Comparison of ENCODE assay signal across 8 cellular contexts in genomic region chrX:18885317-18886004, GRCh38.
A peak's percentile ranks its signal among the peaks of the same experiment; 100 is the strongest.
DNase-seq lines count a peak whose midpoint lies in the region; ATAC-seq and TF ChIP-seq lines count a peak whose summit lies in the region.

No MANE protein-coding gene starts in this region.

- H2BK5ac ChIP-seq in H9 (ENCODE audit: insufficient read length, low read length): no peak overlapping the region

- H3K36me3 Mint-ChIP-seq in H9 (ENCODE audit: insufficient read depth in 1 of 3, low read depth in 3 of 3) (peaks cover 2 to 6% (median 4%) of the 10 kb centered on the region in 3 experiments; a peak in 5 of 7 replicates), T-helper 17 cell (ENCODE audit: low read depth) (no peaks in the 10 kb centered on the region)

- peak; percentile 21 for ATAC-seq in T-helper 17 cell
- peak; percentile 38 for ATAC-seq in stimulated activated naive CD8-positive, alpha-beta T cell treated with anti-CD3 and anti-CD28 coated beads, Interleukin-15, Interleukin-2, amounts not matched to agents 100 U/mL and 50 U/mL, for 24 hours

- H3K4me3 ChIP-seq in DOHH2 (ENCODE audit: low read length): peak overlapping the region; percentile 72
- H3K4me3 ChIP-seq in right atrium auricular region: peak overlapping the region; percentile 15 to 37

- no peak overlapping the region for H4K91ac ChIP-seq in H9 (ENCODE audit: insufficient read length, low read depth, low read length)

- H2BK20ac ChIP-seq in H9 (ENCODE audit: low read depth, low read length, poor library complexity, severe bottlenecking): no peak overlapping the region

- no peak overlapping the region for H3K9ac ChIP-seq in H9 (ENCODE audit: extremely low read depth, insufficient read length, low read length)

- H3K4me1 Mint-ChIP-seq in H9 (peaks cover 22 to 25% of the 10 kb centered on the region in 2 experiments), T-helper 17 cell (peaks cover 20% of the 10 kb centered on the region)

- no CpG with 5 or more reads among the region's 8 CpGs for WGBS in H9 (ENCODE audit: extremely low coverage, insufficient read length, low lambda C conversion rate)

- no peak overlapping the region for H3K27ac ChIP-seq in DOHH2 (ENCODE audit: low read depth, low read length)
- H3K27ac ChIP-seq in H9 (ENCODE audit: insufficient read length, low read depth, low read length): no peak overlapping the region
- peak overlapping the region; percentile 80 to 94 for H3K27ac ChIP-seq in right atrium auricular region

- H3K27ac Mint-ChIP-seq in H9 (no peak overlapping the region), T-helper 17 cell (peak overlapping the region; percentile 94)

- H3K4me2 ChIP-seq in DOHH2 (ENCODE audit: low read length) (peak overlapping the region; percentile 78), H9 (ENCODE audit: insufficient read depth, insufficient read length, low read length) (peak overlapping the region; percentile 52)

- DNase-seq in H9 (no peak), T-helper 17 cell (no peak), right atrium auricular region (ENCODE audit: low spot score) (no peak), amniotic stem cell (lab: John Stamatoyannopoulos, UW) (no peak), cerebellar nuclear complex (lab: John Stamatoyannopoulos, UW) (no peak)
- peak; percentile 7 for DNase-seq in stimulated activated naive CD8-positive, alpha-beta T cell treated with anti-CD3 and anti-CD28 coated beads, Interleukin-15, Interleukin-2, amounts not matched to agents 100 U/mL and 50 U/mL, for 24 hours
- no peak for DNase-seq in NK-92 treated with Interleukin-12 subunit alpha and Interleukin-12 subunit beta, amount 100 ng/mL, for 24 hours (lab: John Stamatoyannopoulos, UW)

- H3K56ac ChIP-seq in H9 (ENCODE audit: insufficient read length, low read depth, low read length): no peak overlapping the region

- no peaks in the 10 kb centered on the region for H3K79me1 ChIP-seq in H9 (ENCODE audit: insufficient read depth, low read depth, low read length, poor library complexity, severe bottlenecking)

- no peak overlapping the region for H3K18ac ChIP-seq in H9 (ENCODE audit: insufficient read length, low read depth, low read length)

- no peak for TF ChIP-seq CTCF in DOHH2 (IDR thresholded peaks at IDR 0.05; ENCODE audit: low read depth, low read length, poor library complexity, severe bottlenecking)
- no peak for TF ChIP-seq CTCF in H9 (conservative IDR thresholded peaks at IDR 0.05)
- TF ChIP-seq CTCF in right atrium auricular region (IDR thresholded peaks at IDR 0.05): no peak

- no peaks in the 10 kb centered on the region for H3K9me2 ChIP-seq in DOHH2 (replicated peaks; ENCODE audit: control insufficient read depth, low read length)

- no peak overlapping the region for H4K5ac ChIP-seq in H9 (ENCODE audit: insufficient read length, low read depth, low read length)

- H3K14ac ChIP-seq in H9 (ENCODE audit: insufficient read depth, low read length): no peak overlapping the region; the same call in 1 of the 2 replicates

- peaks cover 69 to 77% of the 10 kb centered on the region in 2 experiments for H3K9me3 Mint-ChIP-seq in H9

- H3F3A ChIP-seq in DOHH2 (ENCODE audit: control insufficient read depth, insufficient read depth): no peaks in the 10 kb centered on the region

- H3K23ac ChIP-seq in H9 (ENCODE audit: insufficient read length, low read depth, low read length): no peak overlapping the region

- H3K4me3 Mint-ChIP-seq in H9 (peak overlapping the region; percentile 16 to 66; a peak in 3 of 5 replicates), T-helper 17 cell (peak overlapping the region; percentile 94)

- no peaks in the 10 kb centered on the region for H4K20me1 ChIP-seq in DOHH2 (ENCODE audit: control insufficient read depth, insufficient read depth, low read depth, low read length)
- no peaks in the 10 kb centered on the region for H4K20me1 ChIP-seq in H9 (ENCODE audit: control insufficient read depth, insufficient read depth, insufficient read length)

- peaks cover 24% of the 10 kb centered on the region for H3K27me3 Mint-ChIP-seq in H9 (ENCODE audit: low read depth)
- H3K27me3 Mint-ChIP-seq in T-helper 17 cell: no peaks in the 10 kb centered on the region

- H3K27me3 ChIP-seq in DOHH2 (ENCODE audit: control insufficient read depth, low read length) (no peaks in the 10 kb centered on the region), H9 (ENCODE audit: insufficient read depth, low read length) (no peaks in the 10 kb centered on the region), right atrium auricular region (no peaks in the 10 kb centered on the region)

- peaks cover 5% of the 10 kb centered on the region for H3K23me2 ChIP-seq in H9 (ENCODE audit: insufficient read length, low read depth, low read length, poor library complexity, severe bottlenecking)

- H3K79me2 ChIP-seq in DOHH2 (ENCODE audit: control insufficient read depth, low read length): no peaks in the 10 kb centered on the region
- no peaks in the 10 kb centered on the region for H3K79me2 ChIP-seq in H9 (ENCODE audit: insufficient read depth, low read length)

- H3T11ph ChIP-seq in H9 (ENCODE audit: low read length): no peak overlapping the region

- H2BK120ac ChIP-seq in H9 (ENCODE audit: low read depth, low read length, poor library complexity, severe bottlenecking): no peak overlapping the region

- peaks cover 23% of the 10 kb centered on the region for H3K4me1 ChIP-seq in DOHH2 (ENCODE audit: control insufficient read depth, low read length)
- no peaks in the 10 kb centered on the region for H3K4me1 ChIP-seq in H9 (ENCODE audit: insufficient read depth, low read length)
- peaks cover 0 to 35% of the 10 kb centered on the region in 2 donors for H3K4me1 ChIP-seq in right atrium auricular region

- H2AFZ ChIP-seq in H9 (ENCODE audit: low read length): no peak overlapping the region

- no peaks in the 10 kb centered on the region for H3K9me3 ChIP-seq in DOHH2 (ENCODE audit: control insufficient read depth, insufficient read depth, low read length)
- peaks cover 22% of the 10 kb centered on the region for H3K9me3 ChIP-seq in H9 (ENCODE audit: control insufficient read depth, low read depth, low read length)
- no peaks in the 10 kb centered on the region for H3K9me3 ChIP-seq in T-helper 17 cell (ENCODE audit: control insufficient read depth, low read length, poor library complexity, severe bottlenecking)
- H3K9me3 ChIP-seq in right atrium auricular region: no peaks in the 10 kb centered on the region

- no peak overlapping the region for H4K8ac ChIP-seq in H9 (replicated peaks; ENCODE audit: insufficient read length, low read depth, low read length)

- H2BK12ac ChIP-seq in H9 (ENCODE audit: insufficient read length, low read depth, low read length): no peak overlapping the region

- no peak overlapping the region for H2AK5ac ChIP-seq in H9 (ENCODE audit: insufficient read length, low read length)

- no peak overlapping the region for H3K4ac ChIP-seq in H9 (ENCODE audit: low read depth, low read length)

- H3K36me3 ChIP-seq in DOHH2 (ENCODE audit: control insufficient read depth, low read length) (no peaks in the 10 kb centered on the region), right atrium auricular region (no peaks in the 10 kb centered on the region)

- H2BK15ac ChIP-seq in H9 (ENCODE audit: low read depth, low read length): no peak overlapping the region

Comparison
In these comparisons a context has a peak if more than half of its experiments do, and no peak if none do; other contexts are left out.
1. H3K27ac ChIP-seq: peak in right atrium auricular region (2 of 2); none in DOHH2 (single experiment) and H9 (single experiment).